In genomic region chr1:27671964-27672749, GRCh38 we compare ENCODE assay signal across 8 cellular contexts. TPM values are rescaled to one million over a fixed set of nuclear protein-coding genes. Genes with fewer than 3 reads are reported as not detected.
DNase-seq lines count a peak whose midpoint lies in the region; ATAC-seq and TF ChIP-seq lines count a peak whose summit lies in the region.

TSS of gene IFI6 (minus strand) at chr1:27672192. CDS start at chr1:27669314, 2,878 bp downstream.

- ATAC-seq in GM18907 (IDR thresholded peaks at IDR 0.05; ENCODE audit: unreplicated experiment) (peak; percentile 85), HG03280 (IDR thresholded peaks at IDR 0.05; ENCODE audit: unreplicated experiment) (peak; percentile 86)

- DNase-seq in AG09319 (ENCODE audit: extremely low read depth, low read depth) (peak; percentile 87), NCI-H460 (ENCODE audit: extremely low read depth, low read depth) (peak; percentile 89), choroid plexus epithelial cell (ENCODE audit: low read depth) (peak; percentile 98), kidney tubule cell (ENCODE audit: low spot score) (peak; percentile 95)
- DNase-seq in activated CD4-positive, alpha-beta T cell treated with anti-CD3 and anti-CD28 coated beads for 1 hour, result peak; percentile 79
- peak; percentile 34 to 58 (median 42) for DNase-seq in stimulated activated CD4-positive, alpha-beta T cell treated with anti-CD3 and anti-CD28 coated beads, Interleukin-1b, Interleukin-23, amount 100 ng/mL, for 24 hours (ENCODE audit: low read depth in 4 of 4, low spot score in 1 of 4)

- peak within 1 kb of the TSS; percentile 64 for H3K4me3 ChIP-seq in choroid plexus epithelial cell (ENCODE audit: low read depth, low read length)

- TF ChIP-seq CTCF in AG09319 (IDR thresholded peaks at IDR 0.05; ENCODE audit: low read depth, low read length) (peak; percentile 39), choroid plexus epithelial cell (conservative IDR thresholded peaks at IDR 0.05; ENCODE audit: low read depth, low read length) (peak; percentile 58)

RNA-seq across cellular contexts. Expression of gene IFI6, which starts in this region (rescaled TPM):
- 23.1 and 28.8 TPM in 2 replicates for total RNA-seq in NCI-H460 (2014; rRNA removed; shearing (Covaris generic))
- 65.7 and 112 TPM in 2 replicates for polyA plus RNA-seq in NCI-H460 (2014; cell fraction: nucleus; rRNA removed)

Comparison
In these comparisons a context has a peak if more than half of its experiments do, and no peak if none do; other contexts are left out.
1. Peak in every context shown above with its lines: DNase-seq, ATAC-seq and H3K4me3 ChIP-seq.
2. DNase-seq: peak in every context shown above with its lines; median percentile 98 in choroid plexus epithelial cell; 95 in kidney tubule cell; 89 in NCI-H460; 87 in AG09319; 79 in activated CD4-positive, alpha-beta T cell treated with anti-CD3 and anti-CD28 coated beads for 1 hour; 42 in stimulated activated CD4-positive, alpha-beta T cell treated with anti-CD3 and anti-CD28 coated beads, Interleukin-1b, Interleukin-23, amount 100 ng/mL, for 24 hours.